In genomic region chr3:23159929-23160328, GRCh38 we compare ENCODE assay signal across 11 cellular contexts. TPM values are rescaled to one million over a fixed set of nuclear protein-coding genes. Genes with fewer than 3 reads are reported as not detected.
DNase-seq lines count a peak whose midpoint lies in the region; ATAC-seq and TF ChIP-seq lines count a peak whose summit lies in the region.
"Had no signal": no experiment of that assay in that cellular context is flagged by ENCODE, and none has a peak within 500 bp of the region (broad histone marks: within the 10 kb centered on the region; RNA-seq: fewer than 3 reads in every experiment).

No MANE protein-coding gene starts in this region.

- peak overlapping the region; percentile 47 for H3K4me2 ChIP-seq in smooth muscle cell

- ATAC-seq in SK-N-SH treated with all-trans-retinoic acid at 6 μM for 48 hours (peak; percentile 74), GM18867 (IDR thresholded peaks at IDR 0.05; ENCODE audit: unreplicated experiment) (no peak)

- no peak overlapping the region for H3K4me3 ChIP-seq in smooth muscle cell
- H3K4me3 ChIP-seq: sigmoid colon had no signal

- H3K27me3 ChIP-seq in smooth muscle cell (ENCODE audit: low read depth), result no peaks in the 10 kb centered on the region
- H3K27me3 ChIP-seq: sigmoid colon had no signal

- H3K36me3 ChIP-seq in smooth muscle cell (ENCODE audit: low read depth), result no peaks in the 10 kb centered on the region
- H3K36me3 ChIP-seq: sigmoid colon had no signal

- peak overlapping the region; percentile 86 for H3K27ac ChIP-seq in smooth muscle cell (ENCODE audit: low read depth)

- 14% methylated on average over 2 of the region's 2 CpGs for WGBS in smooth muscle cell (ENCODE audit: low lambda C conversion rate)

- H4K20me1 ChIP-seq in smooth muscle cell (ENCODE audit: low read depth), result no peaks in the 10 kb centered on the region

- no peak overlapping the region for H2AFZ ChIP-seq in smooth muscle cell (ENCODE audit: low read depth)

- H3K4me1 ChIP-seq in smooth muscle cell (ENCODE audit: low read depth), result no peaks in the 10 kb centered on the region

- H3K9ac ChIP-seq in smooth muscle cell (ENCODE audit: low read depth), result peak overlapping the region; percentile 69

- TF ChIP-seq CTCF in smooth muscle cell (IDR thresholded peaks at IDR 0.05; ENCODE audit: borderline replicate concordance, insufficient read depth, poor library complexity, severe bottlenecking), result no peak

- H3K9me3 ChIP-seq in smooth muscle cell (replicated peaks; ENCODE audit: low read depth), result no peaks in the 10 kb centered on the region

- intact Hi-C loops in posterior vena cava (cut with DNase I), result no loop called here

- peak; percentile 13 for DNase-seq in H4 (ENCODE audit: low spot score)
- peak; percentile 55 for DNase-seq in fibroblast of the conjunctiva (ENCODE audit: low read depth)
- no peak for DNase-seq in smooth muscle cell (lab: John Stamatoyannopoulos, UW; ENCODE audit: unreplicated experiment)
- DNase-seq in posterior vena cava (ENCODE audit: low spot score), result no peak
- DNase-seq in ureter (ENCODE audit: low spot score), result no peak
- DNase-seq: effector memory CD4-positive, alpha-beta T cell; MM.1S; sigmoid colon; stimulated activated CD8-positive, alpha-beta memory T cell treated with anti-CD3 and anti-CD28 coated beads, Interleukin-4, amount 100 ng/mL, for 48 hours had no signal

- H3F3A ChIP-seq in smooth muscle cell (ENCODE audit: low read depth), result no peaks in the 10 kb centered on the region

- no peaks in the 10 kb centered on the region for H3K79me2 ChIP-seq in smooth muscle cell (ENCODE audit: low read depth)

TF ChIP-seq in SK-N-SH treated with all-trans-retinoic acid at 6 μM for 48 hours, 23 proteins besides CTCF, POLR2A, EP300 and RAD21:
- TF ChIP-seq CREB5 (CRISPR knock-in tag; IDR thresholded peaks at IDR 0.05; ENCODE audit: low read depth) (no peak), ESRRG (CRISPR knock-in tag; IDR thresholded peaks at IDR 0.05) (no peak), POU6F1 (CRISPR knock-in tag; IDR thresholded peaks at IDR 0.05; ENCODE audit: borderline replicate concordance, low read depth) (no peak)

RNA-seq across cellular contexts. Expression of gene UBE2E2, which starts 43.2 kb away (rescaled TPM):
- total RNA-seq in H4 (2014; rRNA removed; shearing (Covaris generic)), result 16.9 and 42.5 TPM in 2 replicates
- 51.4 and 65.9 TPM in 2 replicates for total RNA-seq in smooth muscle cell
- 107 and 121 TPM in 2 replicates for polyA plus RNA-seq in smooth muscle cell
- total RNA-seq in posterior vena cava, result 10 to 100 TPM; 61.1 to 65.5 TPM
- 28.3 TPM for total RNA-seq in ureter

Comparison
In these comparisons a context has a peak if more than half of its experiments do, and no peak if none do; other contexts are left out.
1. DNase-seq: peak in H4 (single experiment) and fibroblast of the conjunctiva (single experiment); none in smooth muscle cell (single experiment), posterior vena cava (single experiment) and ureter (single experiment).